ENCODE assay signal across 28 cellular contexts in genomic region chr12:111247083-111247783, GRCh38.
"Had no signal": no experiment of that assay in that cellular context is flagged by ENCODE, and none has a peak within 500 bp of the region (broad histone marks: within the 10 kb centered on the region; RNA-seq: fewer than 3 reads in every experiment).

No MANE protein-coding gene starts in this region.

- H3K4me3 ChIP-seq: colonic mucosa, gastrocnemius medialis, lower lobe of right lung, pancreas, sigmoid colon, spleen, suprapubic skin, transverse colon, upper lobe of right lung, uterus had no signal

- DNase-seq: colonic mucosa; effector CD8-positive, alpha-beta T cell; endodermal cell; foreskin fibroblast; gastrocnemius medialis; head of caudate nucleus; hypothalamus; immature natural killer cell; islet precursor cell; kidney glomerular epithelial cell; lower lobe of right lung; naive thymus-derived CD8-positive, alpha-beta T cell; pancreas; sigmoid colon; spleen; stimulated activated CD4-positive, alpha-beta T cell treated with anti-CD3 and anti-CD28 coated beads, Interleukin-15, amount 100 ng/mL, for 24 hours; stimulated activated CD4-positive, alpha-beta T cell treated with anti-CD3 and anti-CD28 coated beads, Interleukin-2, amount 100 ng/mL, for 48 hours; stimulated activated naive CD4-positive, alpha-beta T cell; stimulated activated naive CD8-positive, alpha-beta T cell treated with anti-CD3 and anti-CD28 coated beads, Interleukin-15, amount 100 ng/mL, for 72 hours; transverse colon; upper lobe of right lung; uterus had no signal

- ATAC-seq: gastrocnemius medialis; naive thymus-derived CD8-positive, alpha-beta T cell; pancreas; stimulated activated naive CD8-positive, alpha-beta T cell treated with anti-CD3 and anti-CD28 coated beads, Interleukin-15, amount 100 ng/mL, for 72 hours had no signal

- H3K36me3 ChIP-seq: colonic mucosa, gastrocnemius medialis, lower lobe of right lung, neutrophil, pancreas, sigmoid colon, spleen, suprapubic skin, transverse colon, upper lobe of right lung, uterus had no signal

- H3K9me3 ChIP-seq: colonic mucosa, gastrocnemius medialis, neutrophil, pancreas, suprapubic skin, transverse colon, upper lobe of right lung, uterus had no signal

- H3K9me3 Mint-ChIP-seq: central memory CD8-positive, alpha-beta T cell; dendritic cell treated with granulocyte-macrophage colony-stimulating factor and Interleukin-4, amounts not matched to agents 40 ng/mL and 50 ng/mL, for 4 days; immature natural killer cell had no signal

- H3K4me1 Mint-ChIP-seq: central memory CD8-positive, alpha-beta T cell; immature natural killer cell; naive thymus-derived CD8-positive, alpha-beta T cell; stimulated activated naive CD8-positive, alpha-beta T cell treated with anti-CD3 and anti-CD28 coated beads, Interleukin-15, amount 100 ng/mL, for 72 hours had no signal

- H3K4me3 Mint-ChIP-seq: central memory CD8-positive, alpha-beta T cell; dendritic cell treated with granulocyte-macrophage colony-stimulating factor and Interleukin-4, amounts not matched to agents 40 ng/mL and 50 ng/mL, for 4 days; endodermal cell; immature natural killer cell; naive thymus-derived CD8-positive, alpha-beta T cell; stimulated activated naive CD8-positive, alpha-beta T cell treated with anti-CD3 and anti-CD28 coated beads, Interleukin-15, amount 100 ng/mL, for 72 hours had no signal

- H3K4me1 ChIP-seq: colonic mucosa, gastrocnemius medialis, lower lobe of right lung, pancreas, sigmoid colon, spleen, suprapubic skin, transverse colon, upper lobe of right lung, uterus had no signal

- H3K27ac Mint-ChIP-seq: dendritic cell treated with granulocyte-macrophage colony-stimulating factor and Interleukin-4, amounts not matched to agents 40 ng/mL and 50 ng/mL, for 4 days; endodermal cell; immature natural killer cell; naive thymus-derived CD8-positive, alpha-beta T cell; progenitor cell of endocrine pancreas; stimulated activated naive CD8-positive, alpha-beta T cell treated with anti-CD3 and anti-CD28 coated beads, Interleukin-15, amount 100 ng/mL, for 72 hours had no signal

- H3K27ac ChIP-seq: colonic mucosa, epithelial cell of prostate, gastrocnemius medialis, lower lobe of right lung, neutrophil, pancreas, sigmoid colon, spleen, suprapubic skin, transverse colon, upper lobe of right lung, uterus had no signal

- H3K36me3 Mint-ChIP-seq: immature natural killer cell; naive thymus-derived CD8-positive, alpha-beta T cell had no signal

- H3K27me3 ChIP-seq: colonic mucosa, neutrophil, pancreas, transverse colon, uterus had no signal
